Comparison of ENCODE assay signal across 26 cellular contexts in genomic region chr12:48135027-48135426, GRCh38. TPM values are rescaled to one million over a fixed set of nuclear protein-coding genes. Genes with fewer than 3 reads are reported as not detected.
"Had no signal": no experiment of that assay in that cellular context is flagged by ENCODE, and none has a peak within 500 bp of the region (broad histone marks: within the 10 kb centered on the region; RNA-seq: fewer than 3 reads in every experiment).

No MANE protein-coding gene starts in this region.

- H3K9me3 Mint-ChIP-seq: mesothelial cell of epicardium, naive B cell had no signal

- H3K27ac ChIP-seq: coronary artery, dorsolateral prefrontal cortex, epithelial cell of prostate, esophagus muscularis mucosa, foreskin keratinocyte, heart right ventricle, left lung, lower lobe of right lung had no signal

- H3K27ac Mint-ChIP-seq: mesothelial cell of epicardium, naive B cell had no signal

- H3K4me1 Mint-ChIP-seq: mesothelial cell of epicardium, naive B cell had no signal

- FAIRE-seq: colon, frontal cortex, islet of Langerhans, keratinocyte had no signal

- H3K4me3 ChIP-seq: coronary artery, dorsolateral prefrontal cortex, esophagus muscularis mucosa, heart right ventricle, left lung, lower lobe of right lung, mucosa of descending colon had no signal

- ATAC-seq: foreskin keratinocyte, heart right ventricle, left cardiac atrium, left lung, left ventricle myocardium superior, lower lobe of right lung, mucosa of descending colon had no signal

- H3K27me3 Mint-ChIP-seq: naive B cell had no signal

- DNase-seq: dermis blood vessel endothelial cell; dorsolateral prefrontal cortex; effector CD4-positive, alpha-beta T cell; effector memory CD4-positive, alpha-beta T cell; erythroblast; foreskin keratinocyte; glutamatergic neuron; head of caudate nucleus; heart right ventricle; hippocampal formation; left cardiac atrium; left lung; left ventricle myocardium superior; lower lobe of right lung; mesenchymal stem cell; mucosa of descending colon; naive B cell had no signal

- H3K9me3 ChIP-seq: esophagus muscularis mucosa, heart right ventricle, left lung, lower lobe of right lung, mucosa of descending colon had no signal

- H3K27me3 ChIP-seq: dorsolateral prefrontal cortex, esophagus muscularis mucosa, foreskin keratinocyte, heart right ventricle, left lung had no signal

- H3K4me3 Mint-ChIP-seq: mesothelial cell of epicardium, naive B cell had no signal

- H3K4me1 ChIP-seq: foreskin keratinocyte, left lung, lower lobe of right lung had no signal

RNA-seq across cellular contexts. Expression of gene CCDC184, which starts 48.4 kb away (rescaled TPM):
- total RNA-seq: dermis blood vessel endothelial cell, lung microvascular endothelial cell had no signal
